In genomic region chr10:97736902-97737769, GRCh38 we compare ENCODE assay signal across 1 cellular context.
A peak's percentile ranks its signal among the peaks of the same experiment; 100 is the strongest.
TF ChIP-seq lines count a peak whose summit lies in the region.

Gene ZFYVE27 (plus strand): TSS chr10:97737128. CDS start chr10:97738478, 1,350 bp downstream.

TF ChIP-seq in HepG2, 621 proteins besides CTCF, POLR2A, EP300 and RAD21 (continued from another document and continues in another):
- TF ChIP-seq PAXIP1 (CRISPR knock-in tag; conservative IDR thresholded peaks at IDR 0.05) (peak; percentile 31), ATM (IDR thresholded peaks at IDR 0.05; ENCODE audit: borderline replicate concordance) (no peak), DPF2 (CRISPR knock-in tag; IDR thresholded peaks at IDR 0.05; ENCODE audit: borderline replicate concordance, low read depth) (0 out of 2 replicates have a peak, but pooled peaks have one; percentile 25), ZNF790 (CRISPR knock-in tag; IDR thresholded peaks at IDR 0.05; ENCODE audit: borderline replicate concordance) (peak; percentile 96; the same call in 1 of the 2 replicates), MAFK (conservative IDR thresholded peaks at IDR 0.05 in 1 of 2, IDR thresholded peaks at IDR 0.05 in 1 of 2; ENCODE audit: low read length in 2 of 2) (no peak), ZNF883 (CRISPR knock-in tag; IDR thresholded peaks at IDR 0.05; ENCODE audit: not compliant biosample characterization) (peak; percentile 87), SUZ12 (IDR thresholded peaks at IDR 0.05; ENCODE audit: low read depth, low read length) (no peak), XBP1 (CRISPR knock-in tag; IDR thresholded peaks at IDR 0.05) (no peak; the same call in 1 of the 2 replicates), ATF7-NPFF (CRISPR knock-in tag; IDR thresholded peaks at IDR 0.05; ENCODE audit: low read depth) (peak; percentile 98), CERS6 (CRISPR knock-in tag; IDR thresholded peaks at IDR 0.05) (peak; percentile 88; the same call in 1 of the 2 replicates), FOXO1 (CRISPR knock-in tag; IDR thresholded peaks at IDR 0.05) (peak; percentile 70), AGO1 (IDR thresholded peaks at IDR 0.05; ENCODE audit: low read depth, low read length, poor library complexity, severe bottlenecking) (peak; percentile 76), THAP7 (CRISPR knock-in tag; IDR thresholded peaks at IDR 0.05) (peak; percentile 96), SRSF4 (IDR thresholded peaks at IDR 0.05; ENCODE audit: low read depth, low read length, poor library complexity, severe bottlenecking) (no peak), ZFY (CRISPR knock-in tag; IDR thresholded peaks at IDR 0.05) (peak; percentile 90), ZNF496 (CRISPR knock-in tag; IDR thresholded peaks at IDR 0.05; ENCODE audit: insufficient replicate concordance) (no peak), ZEB1 (IDR thresholded peaks at IDR 0.05; ENCODE audit: insufficient replicate concordance, low read depth) (peak; percentile 31), AGO2 (optimal IDR thresholded peaks at IDR 0.05; ENCODE audit: low read depth, low read length) (peak; percentile 86), ZMYM3 (CRISPR knock-in tag; IDR thresholded peaks at IDR 0.05) (peak; percentile 22; the same call in 1 of the 2 replicates), NFYB (CRISPR knock-in tag; IDR thresholded peaks at IDR 0.05) (peak; percentile 49; the same call in 1 of the 2 replicates), HES4 (CRISPR knock-in tag; IDR thresholded peaks at IDR 0.05; ENCODE audit: borderline replicate concordance) (peak; percentile 99), PLSCR1 (CRISPR knock-in tag; IDR thresholded peaks at IDR 0.05; ENCODE audit: borderline replicate concordance) (peak; percentile 90), ZNF841 (CRISPR knock-in tag; IDR thresholded peaks at IDR 0.05; ENCODE audit: borderline replicate concordance) (peak; percentile 77; the same call in 1 of the 2 replicates), ZNF687 (CRISPR knock-in tag; IDR thresholded peaks at IDR 0.05) (peak; percentile 100), MNT (IDR thresholded peaks at IDR 0.05) (no peak), MED13 (CRISPR knock-in tag; IDR thresholded peaks at IDR 0.05) (peak; percentile 89), CC2D1A (CRISPR knock-in tag; IDR thresholded peaks at IDR 0.05) (0 out of 2 replicates have a peak, but pooled peaks have one; percentile 55), ZSCAN22 (CRISPR knock-in tag; IDR thresholded peaks at IDR 0.05) (peak; percentile 86), ARHGAP35 (CRISPR knock-in tag; IDR thresholded peaks at IDR 0.05; ENCODE audit: borderline replicate concordance) (peak; percentile 85), ZNF235 (CRISPR knock-in tag; IDR thresholded peaks at IDR 0.05; ENCODE audit: borderline replicate concordance) (peak; percentile 97), PITX1 (CRISPR knock-in tag; IDR thresholded peaks at IDR 0.05) (peak; percentile 60), MTA3 (CRISPR knock-in tag; IDR thresholded peaks at IDR 0.05) (no peak), ZNF552 (CRISPR knock-in tag; IDR thresholded peaks at IDR 0.05; ENCODE audit: borderline replicate concordance) (peak; percentile 98), RXRB (CRISPR knock-in tag; IDR thresholded peaks at IDR 0.05; ENCODE audit: borderline replicate concordance) (peak; percentile 73), ZNF30 (CRISPR knock-in tag; IDR thresholded peaks at IDR 0.05) (peak; percentile 99), MATR3 (CRISPR knock-in tag; IDR thresholded peaks at IDR 0.05) (no peak), SRY (CRISPR knock-in tag; IDR thresholded peaks at IDR 0.05) (peak; percentile 99), TEAD2 (CRISPR knock-in tag; IDR thresholded peaks at IDR 0.05) (peak; percentile 97; the same call in 1 of the 2 replicates), HNRNPL (IDR thresholded peaks at IDR 0.05; ENCODE audit: low read depth, low read length) (no peak), KDM4B (CRISPR knock-in tag; IDR thresholded peaks at IDR 0.05) (no peak), ZNF44 (CRISPR knock-in tag; IDR thresholded peaks at IDR 0.05) (peak; percentile 99)
- TF ChIP-seq, protein P1, sequence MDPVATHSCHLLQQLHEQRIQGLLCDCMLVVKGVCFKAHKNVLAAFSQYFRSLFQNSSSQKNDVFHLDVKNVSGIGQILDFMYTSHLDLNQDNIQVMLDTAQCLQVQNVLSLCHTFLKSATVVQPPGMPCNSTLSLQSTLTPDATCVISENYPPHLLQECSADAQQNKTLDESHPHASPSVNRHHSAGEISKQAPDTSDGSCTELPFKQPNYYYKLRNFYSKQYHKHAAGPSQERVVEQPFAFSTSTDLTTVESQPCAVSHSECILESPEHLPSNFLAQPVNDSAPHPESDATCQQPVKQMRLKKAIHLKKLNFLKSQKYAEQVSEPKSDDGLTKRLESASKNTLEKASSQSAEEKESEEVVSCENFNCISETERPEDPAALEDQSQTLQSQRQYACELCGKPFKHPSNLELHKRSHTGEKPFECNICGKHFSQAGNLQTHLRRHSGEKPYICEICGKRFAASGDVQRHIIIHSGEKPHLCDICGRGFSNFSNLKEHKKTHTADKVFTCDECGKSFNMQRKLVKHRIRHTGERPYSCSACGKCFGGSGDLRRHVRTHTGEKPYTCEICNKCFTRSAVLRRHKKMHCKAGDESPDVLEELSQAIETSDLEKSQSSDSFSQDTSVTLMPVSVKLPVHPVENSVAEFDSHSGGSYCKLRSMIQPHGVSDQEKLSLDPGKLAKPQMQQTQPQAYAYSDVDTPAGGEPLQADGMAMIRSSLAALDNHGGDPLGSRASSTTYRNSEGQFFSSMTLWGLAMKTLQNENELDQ (CRISPR knock-in tag; IDR thresholded peaks at IDR 0.05; ENCODE audit: borderline replicate concordance): peak; percentile 24; the same call in 1 of the 2 replicates
- TF ChIP-seq, protein P2, sequence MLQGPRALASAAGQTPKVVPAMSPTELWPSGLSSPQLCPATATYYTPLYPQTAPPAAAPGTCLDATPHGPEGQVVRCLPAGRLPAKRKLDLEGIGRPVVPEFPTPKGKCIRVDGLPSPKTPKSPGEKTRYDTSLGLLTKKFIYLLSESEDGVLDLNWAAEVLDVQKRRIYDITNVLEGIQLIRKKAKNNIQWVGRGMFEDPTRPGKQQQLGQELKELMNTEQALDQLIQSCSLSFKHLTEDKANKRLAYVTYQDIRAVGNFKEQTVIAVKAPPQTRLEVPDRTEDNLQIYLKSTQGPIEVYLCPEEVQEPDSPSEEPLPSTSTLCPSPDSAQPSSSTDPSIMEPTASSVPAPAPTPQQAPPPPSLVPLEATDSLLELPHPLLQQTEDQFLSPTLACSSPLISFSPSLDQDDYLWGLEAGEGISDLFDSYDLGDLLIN (CRISPR knock-in tag; IDR thresholded peaks at IDR 0.05; ENCODE audit: borderline replicate concordance): peak; percentile 78; the same call in 1 of the 2 replicates
- TF ChIP-seq, protein P3, sequence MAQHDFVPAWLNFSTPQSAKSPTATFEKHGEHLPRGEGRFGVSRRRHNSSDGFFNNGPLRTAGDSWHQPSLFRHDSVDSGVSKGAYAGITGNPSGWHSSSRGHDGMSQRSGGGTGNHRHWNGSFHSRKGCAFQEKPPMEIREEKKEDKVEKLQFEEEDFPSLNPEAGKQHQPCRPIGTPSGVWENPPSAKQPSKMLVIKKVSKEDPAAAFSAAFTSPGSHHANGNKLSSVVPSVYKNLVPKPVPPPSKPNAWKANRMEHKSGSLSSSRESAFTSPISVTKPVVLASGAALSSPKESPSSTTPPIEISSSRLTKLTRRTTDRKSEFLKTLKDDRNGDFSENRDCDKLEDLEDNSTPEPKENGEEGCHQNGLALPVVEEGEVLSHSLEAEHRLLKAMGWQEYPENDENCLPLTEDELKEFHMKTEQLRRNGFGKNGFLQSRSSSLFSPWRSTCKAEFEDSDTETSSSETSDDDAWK (CRISPR knock-in tag; IDR thresholded peaks at IDR 0.05): no peak
- TF ChIP-seq, protein P4, sequence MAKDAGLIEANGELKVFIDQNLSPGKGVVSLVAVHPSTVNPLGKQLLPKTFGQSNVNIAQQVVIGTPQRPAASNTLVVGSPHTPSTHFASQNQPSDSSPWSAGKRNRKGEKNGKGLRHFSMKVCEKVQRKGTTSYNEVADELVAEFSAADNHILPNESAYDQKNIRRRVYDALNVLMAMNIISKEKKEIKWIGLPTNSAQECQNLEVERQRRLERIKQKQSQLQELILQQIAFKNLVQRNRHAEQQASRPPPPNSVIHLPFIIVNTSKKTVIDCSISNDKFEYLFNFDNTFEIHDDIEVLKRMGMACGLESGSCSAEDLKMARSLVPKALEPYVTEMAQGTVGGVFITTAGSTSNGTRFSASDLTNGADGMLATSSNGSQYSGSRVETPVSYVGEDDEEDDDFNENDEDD (CRISPR knock-in tag; IDR thresholded peaks at IDR 0.05; ENCODE audit: borderline replicate concordance): peak; percentile 100
